ENCODE assay signal across 20 cellular contexts in genomic region chr11:75907926-75908527, GRCh38.
DNase-seq lines count a peak whose midpoint lies in the region; ATAC-seq, FAIRE-seq and TF ChIP-seq lines count a peak whose summit lies in the region.
"Had no signal": no experiment of that assay in that cellular context is flagged by ENCODE, and none has a peak within 500 bp of the region (broad histone marks: within the 10 kb centered on the region; RNA-seq: fewer than 3 reads in every experiment).

No MANE protein-coding gene starts in this region.

- H4K20me1 ChIP-seq in HepG2 (ENCODE audit: insufficient read depth, low read length): 0 out of 2 replicates have a peak, but pooled peaks cover 2% of the 10 kb centered on the region

- H3K36me3 ChIP-seq in HepG2 (replicated peaks in 1 of 2; ENCODE audit: control insufficient read depth in 1 of 2, insufficient read depth in 2 of 2, low read length in 2 of 2) (peaks cover 0 to 7% of the 10 kb centered on the region in 2 experiments; a peak in 1 of 5 replicates), right lobe of liver (peaks cover 0 to 2% (median 0%) of the 10 kb centered on the region in 4 donors)
- H3K36me3 ChIP-seq: Peyer's patch had no signal

- no peak overlapping the region for H2AFZ ChIP-seq in HepG2 (ENCODE audit: low read length)

- POLR2A ChIA-PET in HepG2 (lab: Yijun Ruan, JAX) (no interaction called here), activated B cell treated with CpG ODN at 0.5 μM for 24 hours (lab: Charles Lee) (no interaction called here)

- H3K9me3 Mint-ChIP-seq in activated B cell treated with CpG ODN at 0.5 μM for 24 hours: no peaks in the 10 kb centered on the region
- no peaks in the 10 kb centered on the region for H3K9me3 Mint-ChIP-seq in stimulated activated naive B cell treated with anti-CD40 and anti-IgM and Interleukin-4, amounts not matched to agents 10 μg/mL and 1 μg/mL and 100 μg/mL, for 72 hours
- H3K9me3 Mint-ChIP-seq: CD4-positive, CD25-positive, alpha-beta regulatory T cell had no signal

- peaks cover 51% of the 10 kb centered on the region for H3K36me3 Mint-ChIP-seq in activated B cell treated with CpG ODN at 0.5 μM for 24 hours (ENCODE audit: low read depth)
- H3K36me3 Mint-ChIP-seq in stimulated activated naive B cell treated with anti-CD40 and anti-IgM and Interleukin-4, amounts not matched to agents 10 μg/mL and 1 μg/mL and 100 μg/mL, for 72 hours: peaks cover 47 to 62% of the 10 kb centered on the region in 2 donors

- TF ChIP-seq POLR2A in HepG2 (IDR thresholded peaks at IDR 0.05; ENCODE audit: insufficient read depth in 1 of 2, low read depth in 2 of 2, low read length in 2 of 2) (no peak), right lobe of liver (IDR thresholded peaks at IDR 0.05) (no peak)

- H3K27ac Mint-ChIP-seq in activated B cell treated with CpG ODN at 0.5 μM for 24 hours: peak overlapping the region; percentile 4
- peak overlapping the region; percentile 47 for H3K27ac Mint-ChIP-seq in stimulated activated naive B cell treated with anti-CD40 and anti-IgM and Interleukin-4, amounts not matched to agents 10 μg/mL and 1 μg/mL and 100 μg/mL, for 72 hours
- H3K27ac Mint-ChIP-seq: IgD-negative memory B cell had no signal

- in situ Hi-C loops in HepG2 (cut with HindIII; ENCODE audit: extremely low pct_ligation_motif_present, low pct_unique_long_range_greater_than_20kb): no loop called here

- no peak for ATAC-seq in HepG2
- no peak for ATAC-seq in right lobe of liver
- peak; percentile 2 for ATAC-seq in GM21786 (IDR thresholded peaks at IDR 0.05; ENCODE audit: unreplicated experiment)
- no peak for ATAC-seq in activated B cell treated with CpG ODN at 0.5 μM for 24 hours (ENCODE audit: low read depth)
- ATAC-seq in stimulated activated naive B cell treated with anti-CD40 and anti-IgM and Interleukin-4, amounts not matched to agents 10 μg/mL and 1 μg/mL and 100 μg/mL, for 72 hours (replicated peaks): no peak
- ATAC-seq in HG02885 (IDR thresholded peaks at IDR 0.05; ENCODE audit: poor library complexity, unreplicated experiment): no peak
- ATAC-seq in GM19328 (IDR thresholded peaks at IDR 0.05; ENCODE audit: unreplicated experiment): no peak
- ATAC-seq: SK-N-SH treated with all-trans-retinoic acid at 6 μM for 48 hours had no signal

- no peaks in the 10 kb centered on the region for H3K27me3 ChIP-seq in HepG2 (ENCODE audit: control insufficient read depth in 1 of 2, insufficient read depth in 2 of 2, low read length in 2 of 2)
- no peaks in the 10 kb centered on the region for H3K27me3 ChIP-seq in right lobe of liver
- H3K27me3 ChIP-seq: Peyer's patch had no signal

- peak; percentile 4 for FAIRE-seq in HepG2 (lab: Jason Lieb, UNC)

- H3K9me3 ChIP-seq in HepG2 (ENCODE audit: low read length) (no peaks in the 10 kb centered on the region), right lobe of liver (no peaks in the 10 kb centered on the region)
- H3K9me3 ChIP-seq: Peyer's patch had no signal

- H3K4me1 Mint-ChIP-seq in activated B cell treated with CpG ODN at 0.5 μM for 24 hours: peaks cover 52% of the 10 kb centered on the region
- H3K4me1 Mint-ChIP-seq in stimulated activated naive B cell treated with anti-CD40 and anti-IgM and Interleukin-4, amounts not matched to agents 10 μg/mL and 1 μg/mL and 100 μg/mL, for 72 hours: peaks cover 31 to 68% of the 10 kb centered on the region in 2 donors

- H3K4me2 ChIP-seq in HepG2 (ENCODE audit: low read depth, low read length): no peak overlapping the region

- no peak overlapping the region for H3K9ac ChIP-seq in HepG2 (ENCODE audit: insufficient read depth, low read depth, low read length)

- TF ChIP-seq CTCF in HepG2 (CRISPR knock-in tag; IDR thresholded peaks at IDR 0.05) (no peak), right lobe of liver (IDR thresholded peaks at IDR 0.05) (no peak), activated B cell treated with CpG ODN at 0.5 μM for 24 hours (IDR thresholded peaks at IDR 0.05) (no peak), coronary artery (IDR thresholded peaks at IDR 0.05) (no peak)

- intact Hi-C loops in HepG2 (cut with micrococcal nuclease; ENCODE audit: unreplicated experiment): no loop called here
- intact Hi-C loops in right lobe of liver (cut with DNase I): loop anchor here in 1 of 2 donors (5.0 kb wide), 1 partner anchor 249 kb away; no protein-coding TSS in a partner anchor
- intact Hi-C loops in activated B cell treated with CpG ODN at 0.5 μM for 24 hours (cut with micrococcal nuclease): no loop called here

- no peak for TF ChIP-seq RAD21 in HepG2 (CRISPR knock-in tag; IDR thresholded peaks at IDR 0.05)

- DNase-seq in HepG2 (ENCODE audit: low spot score) (no peak), right lobe of liver (no peak), activated B cell treated with CpG ODN at 0.5 μM for 24 hours (no peak), coronary artery (ENCODE audit: low spot score) (no peak)
- DNase-seq in stimulated activated naive B cell treated with anti-CD40 and anti-IgM and Interleukin-4, amounts not matched to agents 10 μg/mL and 1 μg/mL and 100 μg/mL, for 72 hours: no peak
- DNase-seq: AML-193, Calu3, DMS79 treated with DMSO at 0.1 percent for 48 hours, HCEC 1CT, NCI-H1105, NCI-H187, NCI-H69, Peyer's patch, Right ventricle myocardium superior had no signal

- TF ChIP-seq EP300 in HepG2 (IDR thresholded peaks at IDR 0.05; ENCODE audit: low read depth in 2 of 2, low read length in 2 of 2) (no peak), HepG2 (CRISPR knock-in tag; IDR thresholded peaks at IDR 0.05; ENCODE audit: borderline replicate concordance) (no peak)

- WGBS in HepG2 (ENCODE audit: low lambda C conversion rate): 98% methylated on average over 3 of the region's 3 CpGs
- 63% methylated on average over 3 of the region's 3 CpGs for WGBS in right lobe of liver (ENCODE audit: insufficient coverage, low coverage, low lambda C conversion rate, missing lambda C conversion rate)

- CTCF ChIA-PET in HepG2 (lab: Yijun Ruan, JAX; ENCODE audit: low intra/inter-chr PET ratio, low total read pairs) (no interaction called here), activated B cell treated with CpG ODN at 0.5 μM for 24 hours (lab: Charles Lee) (no interaction called here)

- H3K4me3 ChIP-seq in HepG2 (replicated peaks in 1 of 3; ENCODE audit: insufficient read depth in 1 of 3, low read depth in 2 of 3, low read length in 3 of 3): no peak overlapping the region
- H3K4me3 ChIP-seq in right lobe of liver: no peak overlapping the region
- H3K4me3 ChIP-seq in coronary artery: no peak overlapping the region
- H3K4me3 ChIP-seq: Peyer's patch had no signal

- no TSS peak for BruUV-seq in HepG2 (replicated peaks; lab: Mats Ljungman, UMichigan)

- peak overlapping the region; percentile 24 for H3K4me3 Mint-ChIP-seq in activated B cell treated with CpG ODN at 0.5 μM for 24 hours
- peak overlapping the region in 1 of 2 donors; percentile 47 for H3K4me3 Mint-ChIP-seq in stimulated activated naive B cell treated with anti-CD40 and anti-IgM and Interleukin-4, amounts not matched to agents 10 μg/mL and 1 μg/mL and 100 μg/mL, for 72 hours

- H3K27me3 Mint-ChIP-seq in activated B cell treated with CpG ODN at 0.5 μM for 24 hours: no peaks in the 10 kb centered on the region
- no peaks in the 10 kb centered on the region for H3K27me3 Mint-ChIP-seq in stimulated activated naive B cell treated with anti-CD40 and anti-IgM and Interleukin-4, amounts not matched to agents 10 μg/mL and 1 μg/mL and 100 μg/mL, for 72 hours
- H3K27me3 Mint-ChIP-seq: CD4-positive, CD25-positive, alpha-beta regulatory T cell; IgD-negative memory B cell had no signal

- H3K4me1 ChIP-seq in HepG2 (ENCODE audit: insufficient read depth, low read length) (no peaks in the 10 kb centered on the region), right lobe of liver (no peaks in the 10 kb centered on the region)

- H3K27ac ChIP-seq in HepG2 (ENCODE audit: extremely low read length, insufficient read depth, low read length) (no peak overlapping the region), right lobe of liver (no peak overlapping the region), coronary artery (no peak overlapping the region)
- H3K27ac ChIP-seq: Peyer's patch had no signal

- no peaks in the 10 kb centered on the region for H3K79me2 ChIP-seq in HepG2 (ENCODE audit: insufficient read depth, low read length)

TF ChIP-seq in HepG2, 621 proteins besides CTCF, POLR2A, EP300 and RAD21 (continues in another document):
- no peak for TF ChIP-seq HMG20B (CRISPR knock-in tag; conservative IDR thresholded peaks at IDR 0.05)
- no peak for TF ChIP-seq ZBTB33 (CRISPR knock-in tag; IDR thresholded peaks at IDR 0.05)
- TF ChIP-seq MYPOP (CRISPR knock-in tag; IDR thresholded peaks at IDR 0.05): no peak
- TF ChIP-seq ZNF335 (CRISPR knock-in tag; IDR thresholded peaks at IDR 0.05): no peak
